ENCODE assay signal across 9 cellular contexts in the genomic region with DNA sequence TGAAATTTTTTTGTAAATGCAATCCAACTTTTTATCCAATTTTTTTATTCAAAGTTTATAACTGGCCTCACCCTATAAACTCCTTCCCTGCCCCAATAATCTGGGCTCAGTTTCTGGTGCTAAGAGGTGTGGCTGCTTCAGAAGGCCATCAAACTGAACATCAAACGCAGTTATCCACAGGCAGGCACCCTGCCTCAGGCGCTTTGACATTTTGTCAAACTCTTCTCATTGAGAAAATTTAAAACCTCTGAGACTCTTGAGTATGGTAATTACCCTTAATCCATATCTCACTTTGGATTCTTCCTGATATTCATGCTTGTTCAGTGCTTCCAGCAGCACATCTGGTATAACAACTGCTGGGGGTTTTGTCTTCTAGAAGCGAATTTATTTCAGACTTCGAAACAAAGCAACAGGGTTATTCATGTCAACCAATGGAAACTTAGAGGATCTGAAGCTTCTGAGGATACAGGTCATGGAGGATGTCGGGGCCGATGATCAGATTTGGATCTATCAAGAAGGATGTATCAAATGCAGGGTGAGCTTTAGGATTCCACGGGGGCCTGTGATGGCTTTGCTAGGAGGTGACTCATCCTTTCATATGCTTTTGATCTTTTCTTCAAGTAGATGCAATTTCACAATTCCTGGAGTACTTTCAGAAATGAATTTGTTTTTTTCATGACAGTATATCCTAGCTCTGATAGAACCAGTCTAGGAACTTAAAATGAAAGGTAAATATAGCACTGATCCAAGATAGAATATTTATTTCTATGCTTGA.
DNase-seq lines count a peak whose midpoint lies in the region; ATAC-seq and TF ChIP-seq lines count a peak whose summit lies in the region.
"Had no signal": no experiment of that assay in that cellular context is flagged by ENCODE, and none has a peak within 500 bp of the region (broad histone marks: within the 10 kb centered on the region; RNA-seq: fewer than 3 reads in every experiment).

No MANE protein-coding gene starts in this region.

- H3K4me1 Mint-ChIP-seq in activated naive CD8-positive, alpha-beta T cell (ENCODE audit: low read depth) = peaks cover 13% of the 10 kb centered on the region
- peaks cover 0 to 4% of the 10 kb centered on the region in 2 donors for H3K4me1 Mint-ChIP-seq in natural killer cell

- intact Hi-C loops in natural killer cell (cut with micrococcal nuclease) = no loop called here

- peak overlapping the region; percentile 66 for H3K27ac Mint-ChIP-seq in activated naive CD8-positive, alpha-beta T cell
- H3K27ac Mint-ChIP-seq in natural killer cell = no peak overlapping the region

- H3K27me3 Mint-ChIP-seq in activated naive CD8-positive, alpha-beta T cell = no peaks in the 10 kb centered on the region
- no peaks in the 10 kb centered on the region for H3K27me3 Mint-ChIP-seq in natural killer cell (ENCODE audit: low read depth in 2 of 2)

- H3K9me3 Mint-ChIP-seq in activated naive CD8-positive, alpha-beta T cell (ENCODE audit: low read depth) = no peaks in the 10 kb centered on the region
- no peaks in the 10 kb centered on the region for H3K9me3 Mint-ChIP-seq in natural killer cell

- H3K4me3 Mint-ChIP-seq in activated naive CD8-positive, alpha-beta T cell = no peak overlapping the region
- H3K4me3 Mint-ChIP-seq in natural killer cell = no peak overlapping the region

- no peak for ATAC-seq in HG02973 (IDR thresholded peaks at IDR 0.05; ENCODE audit: unreplicated experiment)
- ATAC-seq in natural killer cell = no peak

- TF ChIP-seq CTCF in natural killer cell (IDR thresholded peaks at IDR 0.05) = no peak

- DNase-seq in AG08395 (ENCODE audit: low spot score) = peak; percentile 67
- peak; percentile 25 for DNase-seq in HPDE6-E6E7 (ENCODE audit: extremely low spot score)
- DNase-seq in iris pigment epithelial cell (ENCODE audit: low read depth) = peak; percentile 66
- DNase-seq in T1000 (lab: John Stamatoyannopoulos, UW) = no peak
- DNase-seq in natural killer cell = no peak
- DNase-seq in NCI-H1694 treated with DMSO at 0.1 percent for 48 hours (lab: John Stamatoyannopoulos, UW) = no peak
- DNase-seq: DMS 273 treated with DMSO at 0.1 percent for 48 hours had no signal

- peaks cover 4% of the 10 kb centered on the region for H3K36me3 Mint-ChIP-seq in activated naive CD8-positive, alpha-beta T cell
- peaks cover 8% of the 10 kb centered on the region for H3K36me3 Mint-ChIP-seq in natural killer cell

Comparison
In these comparisons a context has a peak if more than half of its experiments do, and no peak if none do; other contexts are left out.
1. DNase-seq: peak in AG08395 (single experiment), HPDE6-E6E7 (single experiment) and iris pigment epithelial cell (single experiment); none in T1000 (single experiment), natural killer cell (single experiment) and NCI-H1694 treated with DMSO at 0.1 percent for 48 hours (single experiment).